ENCODE assay signal across 8 cellular contexts in genomic region chr1:102191723-102192122, GRCh38.
DNase-seq lines count a peak whose midpoint lies in the region; ATAC-seq and TF ChIP-seq lines count a peak whose summit lies in the region.

No MANE protein-coding gene starts in this region.

- H3K4me1 ChIP-seq in osteoblast (ENCODE audit: insufficient read depth, low read length): no peaks in the 10 kb centered on the region

- H3K9me3 ChIP-seq in osteoblast (ENCODE audit: low read depth, low read length): no peaks in the 10 kb centered on the region

- TF ChIP-seq CTCF in GM12875 (IDR thresholded peaks at IDR 0.05; ENCODE audit: borderline replicate concordance, insufficient read depth, low read depth, low read length) (peak; percentile 9; the same call in 1 of the 2 replicates), dorsolateral prefrontal cortex (IDR thresholded peaks at IDR 0.05 in 54 of 56, conservative IDR thresholded peaks at IDR 0.05 in 2 of 56; ENCODE audit: low read depth in 1 of 56, partially characterized antibody in 56 of 56) (peak in 36 of 56 donors; percentile 10 to 59 (median 29)), osteoblast (IDR thresholded peaks at IDR 0.05; ENCODE audit: extremely low read depth, low read depth, low read length) (no peak)

- H3K4me3 ChIP-seq in GM12875 (ENCODE audit: low read depth, low read length) (no peak overlapping the region), dorsolateral prefrontal cortex (no peak overlapping the region), osteoblast (ENCODE audit: insufficient read depth, low read length) (no peak overlapping the region)

- H4K20me1 ChIP-seq in osteoblast (ENCODE audit: insufficient read depth, low read length): no peaks in the 10 kb centered on the region

- H3K4me2 ChIP-seq in osteoblast (ENCODE audit: insufficient read depth, low read length): no peak overlapping the region

- no peak overlapping the region for H3K27ac ChIP-seq in dorsolateral prefrontal cortex
- no peak overlapping the region for H3K27ac ChIP-seq in osteoblast (ENCODE audit: low read depth, low read length)

- no peaks in the 10 kb centered on the region for H3K79me2 ChIP-seq in osteoblast (ENCODE audit: insufficient read depth, low read length)

- DNase-seq in NCI-H748 treated with DMSO at 0.1 percent for 48 hours (lab: John Stamatoyannopoulos, UW): peak; percentile 75
- peak in 1 of 10 donors; percentile 47 for DNase-seq in dorsolateral prefrontal cortex
- DNase-seq in osteoblast (ENCODE audit: insufficient read length, low spot score, missing footprints): peak; percentile 13
- no peak for DNase-seq in stimulated activated CD8-positive, alpha-beta memory T cell treated with anti-CD3 and anti-CD28 coated beads, Interleukin-4, amount 100 ng/mL, for 48 hours
- no peak for DNase-seq in effector CD4-positive, alpha-beta T cell

- no peaks in the 10 kb centered on the region for H3K36me3 ChIP-seq in osteoblast (ENCODE audit: insufficient read depth, low read length)

- H3K27me3 ChIP-seq in dorsolateral prefrontal cortex (no peaks in the 10 kb centered on the region), osteoblast (ENCODE audit: insufficient read depth, low read length) (no peaks in the 10 kb centered on the region)

- no peak overlapping the region for H2AFZ ChIP-seq in osteoblast (ENCODE audit: low read length)

- intact Hi-C loops in dorsolateral prefrontal cortex (cut with DNase I): no loop called here

- ATAC-seq in HG03175 (IDR thresholded peaks at IDR 0.05; ENCODE audit: unreplicated experiment): peak; percentile 51
- no peak for ATAC-seq in HG02870 (IDR thresholded peaks at IDR 0.05; ENCODE audit: unreplicated experiment)

Comparison
In these comparisons a context has a peak if more than half of its experiments do, and no peak if none do; other contexts are left out.
1. DNase-seq: peak in NCI-H748 treated with DMSO at 0.1 percent for 48 hours (single experiment) and osteoblast (single experiment); none in stimulated activated CD8-positive, alpha-beta memory T cell treated with anti-CD3 and anti-CD28 coated beads, Interleukin-4, amount 100 ng/mL, for 48 hours (single experiment) and effector CD4-positive, alpha-beta T cell (single experiment).